In the genomic region with DNA sequence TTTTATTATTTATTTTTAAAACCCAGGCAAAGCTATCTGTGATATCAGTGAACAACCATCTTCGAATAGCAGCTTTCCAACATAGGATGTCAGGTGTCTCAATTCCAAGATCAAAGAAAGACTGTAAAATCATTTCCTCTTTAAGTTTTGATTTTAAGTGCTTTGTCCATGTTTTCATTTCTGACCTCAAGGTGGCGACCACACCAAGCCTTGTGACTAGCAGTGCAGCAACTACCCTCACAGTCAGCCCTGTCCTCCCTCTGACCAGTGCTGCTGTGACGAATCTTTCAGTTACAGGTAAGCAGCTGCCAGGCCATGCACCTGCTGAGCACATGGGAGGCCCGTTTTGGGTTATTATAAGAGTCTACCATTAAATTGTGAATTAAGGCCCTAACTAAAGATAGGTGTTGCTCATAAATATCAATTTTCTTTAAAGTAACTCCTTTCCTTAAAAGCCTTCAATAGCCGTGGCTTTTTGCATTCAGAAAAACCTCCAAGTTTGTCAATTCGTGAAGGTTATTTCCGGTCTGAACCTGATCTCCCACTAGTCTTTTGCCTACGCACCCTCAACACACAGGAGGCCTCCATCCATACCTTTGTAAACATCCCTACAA, we compare ENCODE assay signal across 8 cellular contexts.
A peak's percentile ranks its signal among the peaks of the same experiment; 100 is the strongest.
DNase-seq lines count a peak whose midpoint lies in the region; ATAC-seq, FAIRE-seq and TF ChIP-seq lines count a peak whose summit lies in the region.

No MANE protein-coding gene starts in this region.

- no peak overlapping the region for H2AFZ ChIP-seq in GM12878 (ENCODE audit: control insufficient read depth, low read depth, low read length)

- BruUV-seq in GM12878 (replicated peaks; lab: Mats Ljungman, UMichigan), result no TSS peak

- peak; percentile 93 for ATAC-seq in GM12878
- ATAC-seq in HG02763 (IDR thresholded peaks at IDR 0.05; ENCODE audit: unreplicated experiment), result no peak

- H3K4me2 ChIP-seq in GM12878 (ENCODE audit: control insufficient read depth, insufficient read depth), result no peak overlapping the region

- SMC1A ChIA-PET in GM12878 (lab: Charles Lee; ENCODE audit: uncharacterized antibody, unreplicated experiment), result interaction anchor here (0.6 to 4.4 kb wide), 17 partner anchors 8 to 522 kb away, joined by 3 to 29 read pairs (median 4); no protein-coding TSS in a partner anchor

- no peaks in the 10 kb centered on the region for H3K9me3 ChIP-seq in MG63
- no peaks in the 10 kb centered on the region for H3K9me3 ChIP-seq in GM12878 (replicated peaks; ENCODE audit: control insufficient read depth, insufficient read depth, low read length)

- POLR2A ChIA-PET in AG04449 (lab: Yijun Ruan, JAX) (no interaction called here), GM12878 (lab: Charles Lee) (interaction anchor here (0.5 kb wide), 1 partner anchor 313 kb away, joined by 3 read pairs; no protein-coding TSS in a partner anchor)

- RAD21 ChIA-PET in GM12878 (lab: Charles Lee; ENCODE audit: unreplicated experiment), result interaction anchor here (0.9 to 2.6 kb wide), 8 partner anchors 12 to 181 kb away, joined by 3 to 14 read pairs (median 4); partner anchors contain the start of gene POU2F1

- CTCF ChIA-PET in AG04449 (lab: Yijun Ruan, JAX) (interaction anchor here (0.6 to 3.1 kb wide), 14 partner anchors 8 to 342 kb away, joined by 3 to 35 read pairs (median 3); no protein-coding TSS in a partner anchor), GM12878 (lab: Yijun Ruan, JAX) (interaction anchor here (0.7 to 3.0 kb wide), 16 partner anchors 9 to 491 kb away, joined by 3 to 35 read pairs (median 4); no protein-coding TSS in a partner anchor)

- TF ChIP-seq POLR2A in GM12878 (IDR thresholded peaks at IDR 0.05; ENCODE audit: low read depth, low read length), result no peak

- H3K36me3 ChIP-seq in MG63 (peaks cover 9% of the 10 kb centered on the region; the same call in 1 of the 2 replicates), GM12878 (ENCODE audit: control insufficient read depth in 2 of 2, insufficient read depth in 2 of 2, low read length in 1 of 2) (peaks cover 3 to 26% of the 10 kb centered on the region in 2 experiments; a peak in 3 of 4 replicates), kidney epithelial cell (ENCODE audit: control insufficient read depth, insufficient read depth, low read length) (no peaks in the 10 kb centered on the region)

- TF ChIP-seq EP300 in GM12878 (IDR thresholded peaks at IDR 0.05; ENCODE audit: borderline replicate concordance in 1 of 2, control insufficient read depth in 1 of 2, low read depth in 2 of 2, low read length in 2 of 2), result no peak

- H3K27me3 ChIP-seq in MG63 (no peaks in the 10 kb centered on the region), GM12878 (replicated peaks in 1 of 2; ENCODE audit: control insufficient read depth in 2 of 2, insufficient read depth in 2 of 2, low read length in 1 of 2) (no peaks in the 10 kb centered on the region), kidney epithelial cell (ENCODE audit: control insufficient read depth, insufficient read depth, low read length) (no peaks in the 10 kb centered on the region)

- intact Hi-C loops in GM12878 (cut with micrococcal nuclease; ENCODE audit: unreplicated experiment), result loop anchor here (2.0 kb wide), 1 partner anchor 131 kb away; no protein-coding TSS in a partner anchor

- peak; percentile 73 for TF ChIP-seq RAD21 in GM12878 (IDR thresholded peaks at IDR 0.05; ENCODE audit: insufficient read depth, low read depth, low read length)

- TF ChIP-seq CTCF in AG04449 (IDR thresholded peaks at IDR 0.05; ENCODE audit: insufficient read depth, low read length, missing control alignments) (peak; percentile 60), GM13976 (IDR thresholded peaks at IDR 0.05; ENCODE audit: borderline replicate concordance, control extremely low read depth, extremely low read depth, insufficient read depth, missing control alignments) (peak; percentile 53), GM12878 (IDR thresholded peaks at IDR 0.05 in 2 of 3, conservative IDR thresholded peaks at IDR 0.05 in 1 of 3; ENCODE audit: control insufficient read depth in 2 of 3, extremely low read depth in 1 of 3, insufficient read depth in 1 of 3, low read depth in 3 of 3, low read length in 3 of 3) (peak; percentile 45 to 76 (median 52); a peak in 5 of 6 replicates), kidney epithelial cell (IDR thresholded peaks at IDR 0.05; ENCODE audit: insufficient read depth, low read length, poor library complexity, severe bottlenecking) (peak; percentile 58)

- no peak for FAIRE-seq in GM12878 (lab: Jason Lieb, UNC)

- no peak overlapping the region for H3K27ac ChIP-seq in GM12878 (ENCODE audit: control insufficient read depth, insufficient read depth)

- no peaks in the 10 kb centered on the region for H3K79me2 ChIP-seq in GM12878 (ENCODE audit: control insufficient read depth, insufficient read depth, low read length)

- no peaks in the 10 kb centered on the region for H4K20me1 ChIP-seq in GM12878 (ENCODE audit: control insufficient read depth, insufficient read depth)

- H3K4me1 ChIP-seq in GM12878 (ENCODE audit: control insufficient read depth, insufficient read depth, low read length), result no peaks in the 10 kb centered on the region

- in situ Hi-C loops in GM13976 (cut with MboI; ENCODE audit: low sequenced_read_pairs, unreplicated experiment) (no loop called here), GM12878 (cut with MboI) (no loop called here)

- H3K9ac ChIP-seq in GM12878 (ENCODE audit: control insufficient read depth, insufficient read depth, low read length), result no peak overlapping the region

- WGBS in GM12878 (ENCODE audit: insufficient coverage, insufficient replicate concordance, low lambda C conversion rate, missing lambda C conversion rate), result 48% methylated on average over 8 of the region's 8 CpGs

- H3K4me3 ChIP-seq in AG04449 (ENCODE audit: low read depth, low read length), result no peak overlapping the region
- no peak overlapping the region for H3K4me3 ChIP-seq in MG63
- H3K4me3 ChIP-seq in GM12878, result no peak overlapping the region
- H3K4me3 ChIP-seq in kidney epithelial cell (ENCODE audit: low read depth, low read length), result no peak overlapping the region

- no peak for DNase-seq in AG04449 (ENCODE audit: low read depth, low spot score)
- DNase-seq in GM13976 (ENCODE audit: low spot score), result peak; percentile 39
- DNase-seq in MG63, result peak; percentile 21
- DNase-seq in SW480 (ENCODE audit: low spot score), result peak; percentile 64
- peak; percentile 11 for DNase-seq in GM12878 (ENCODE audit: low read depth, low spot score)
- DNase-seq in kidney epithelial cell (ENCODE audit: low read depth), result peak; percentile 18
- peak; percentile 15 to 28 for DNase-seq in stimulated activated CD4-positive, alpha-beta T cell treated with anti-CD3 and anti-CD28 coated beads, Interleukin-4, amount 100 ng/mL, for 48 hours (ENCODE audit: low read depth in 2 of 2)

TF ChIP-seq in GM12878, 131 proteins besides CTCF, POLR2A, EP300 and RAD21:
- TF ChIP-seq SMC3 (IDR thresholded peaks at IDR 0.05; ENCODE audit: borderline replicate concordance, low read length) (peak; percentile 66; the same call in 1 of the 2 replicates), SPI1 (IDR thresholded peaks at IDR 0.05; ENCODE audit: borderline replicate concordance, insufficient read depth, low read depth, low read length) (peak; percentile 40; the same call in 1 of the 2 replicates), BHLHE40 (IDR thresholded peaks at IDR 0.05; ENCODE audit: borderline replicate concordance in 1 of 2, low read depth in 2 of 2, low read length in 1 of 2) (no peak), RUNX3 (IDR thresholded peaks at IDR 0.05; ENCODE audit: low read length) (peak; percentile 20; the same call in 1 of the 2 replicates), YY1 (IDR thresholded peaks at IDR 0.05; ENCODE audit: low read depth, low read length) (0 out of 2 replicates have a peak, but pooled peaks have one; percentile 14)
- TF ChIP-seq, protein P1, sequence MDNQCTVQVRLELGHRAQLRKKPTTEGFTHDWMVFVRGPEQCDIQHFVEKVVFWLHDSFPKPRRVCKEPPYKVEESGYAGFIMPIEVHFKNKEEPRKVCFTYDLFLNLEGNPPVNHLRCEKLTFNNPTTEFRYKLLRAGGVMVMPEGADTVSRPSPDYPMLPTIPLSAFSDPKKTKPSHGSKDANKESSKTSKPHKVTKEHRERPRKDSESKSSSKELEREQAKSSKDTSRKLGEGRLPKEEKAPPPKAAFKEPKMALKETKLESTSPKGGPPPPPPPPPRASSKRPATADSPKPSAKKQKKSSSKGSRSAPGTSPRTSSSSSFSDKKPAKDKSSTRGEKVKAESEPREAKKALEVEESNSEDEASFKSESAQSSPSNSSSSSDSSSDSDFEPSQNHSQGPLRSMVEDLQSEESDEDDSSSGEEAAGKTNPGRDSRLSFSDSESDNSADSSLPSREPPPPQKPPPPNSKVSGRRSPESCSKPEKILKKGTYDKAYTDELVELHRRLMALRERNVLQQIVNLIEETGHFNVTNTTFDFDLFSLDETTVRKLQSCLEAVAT (IDR thresholded peaks at IDR 0.05), result 0 out of 2 replicates have a peak, but pooled peaks have one; percentile 45
